In genomic region chrX:45756562-45756961, GRCh38 we compare ENCODE assay signal across 1 cellular context.
TF ChIP-seq lines count a peak whose summit lies in the region.

No MANE protein-coding gene starts in this region.

TF ChIP-seq in IMR-90, 13 proteins besides CTCF, POLR2A, EP300 and RAD21:
- TF ChIP-seq, protein P1, sequence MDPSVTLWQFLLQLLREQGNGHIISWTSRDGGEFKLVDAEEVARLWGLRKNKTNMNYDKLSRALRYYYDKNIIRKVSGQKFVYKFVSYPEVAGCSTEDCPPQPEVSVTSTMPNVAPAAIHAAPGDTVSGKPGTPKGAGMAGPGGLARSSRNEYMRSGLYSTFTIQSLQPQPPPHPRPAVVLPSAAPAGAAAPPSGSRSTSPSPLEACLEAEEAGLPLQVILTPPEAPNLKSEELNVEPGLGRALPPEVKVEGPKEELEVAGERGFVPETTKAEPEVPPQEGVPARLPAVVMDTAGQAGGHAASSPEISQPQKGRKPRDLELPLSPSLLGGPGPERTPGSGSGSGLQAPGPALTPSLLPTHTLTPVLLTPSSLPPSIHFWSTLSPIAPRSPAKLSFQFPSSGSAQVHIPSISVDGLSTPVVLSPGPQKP (IDR thresholded peaks at IDR 0.05; ENCODE audit: borderline replicate concordance, low read depth, low read length): no peak
- TF ChIP-seq BHLHE40 (IDR thresholded peaks at IDR 0.05; ENCODE audit: low read depth, low read length) (no peak), RCOR1 (IDR thresholded peaks at IDR 0.05; ENCODE audit: insufficient replicate concordance, low read length) (no peak), USF2 (IDR thresholded peaks at IDR 0.05; ENCODE audit: low read depth, low read length) (no peak), SMC3 (IDR thresholded peaks at IDR 0.05; ENCODE audit: low read depth, low read length) (no peak), CEBPB (IDR thresholded peaks at IDR 0.05; ENCODE audit: low read depth, low read length) (no peak), CHD1 (IDR thresholded peaks at IDR 0.05; ENCODE audit: low read depth, low read length) (no peak), MXI1 (IDR thresholded peaks at IDR 0.05; ENCODE audit: borderline replicate concordance, low read depth, low read length) (no peak), MAFK (IDR thresholded peaks at IDR 0.05; ENCODE audit: low read depth, low read length) (no peak), FOS (IDR thresholded peaks at IDR 0.05; ENCODE audit: low read depth, low read length) (no peak), NFE2L2 (IDR thresholded peaks at IDR 0.05; ENCODE audit: low read depth, low read length) (no peak), RFX5 (IDR thresholded peaks at IDR 0.05; ENCODE audit: low read depth, low read length) (no peak), MAZ (IDR thresholded peaks at IDR 0.05; ENCODE audit: borderline replicate concordance, low read depth, low read length) (no peak)
